2 cellular contexts compared by ENCODE assay signal in genomic region chr20:61674688-61675087, GRCh38.
A peak's percentile ranks its signal among the peaks of the same experiment; 100 is the strongest.
TF ChIP-seq lines count a peak whose summit lies in the region.

No MANE protein-coding gene starts in this region.

TF ChIP-seq in HepG2, 621 proteins besides CTCF, POLR2A, EP300 and RAD21 (continued from another document):
- TF ChIP-seq ZBTB40 (IDR thresholded peaks at IDR 0.05), result no peak
- TF ChIP-seq ZBTB40 (CRISPR knock-in tag; IDR thresholded peaks at IDR 0.05), result peak; percentile 73; the same call in 1 of the 2 replicates
- TF ChIP-seq DNMT3B (CRISPR knock-in tag; conservative IDR thresholded peaks at IDR 0.05), result no peak

TF ChIP-seq in K562, 482 proteins besides CTCF, POLR2A, EP300 and RAD21 (continued from another document):
- TF ChIP-seq ZBTB40 (IDR thresholded peaks at IDR 0.05) (peak; percentile 85), ZBTB40 (CRISPR knock-in tag; IDR thresholded peaks at IDR 0.05) (peak; percentile 53; the same call in 1 of the 2 replicates), NFIC (IDR thresholded peaks at IDR 0.05) (peak; percentile 35; the same call in 1 of the 2 replicates)
